In genomic region chr3:50550079-50550736, GRCh38 we compare ENCODE assay signal across 9 cellular contexts. TPM values are rescaled to one million over a fixed set of nuclear protein-coding genes. Genes with fewer than 3 reads are reported as not detected.
DNase-seq lines count a peak whose midpoint lies in the region; ATAC-seq and TF ChIP-seq lines count a peak whose summit lies in the region.
"Had no signal": no experiment of that assay in that cellular context is flagged by ENCODE, and none has a peak within 500 bp of the region (broad histone marks: within the 10 kb centered on the region; RNA-seq: fewer than 3 reads in every experiment).

No MANE protein-coding gene starts in this region.

- no peaks in the 10 kb centered on the region for H3K27me3 ChIP-seq in CD4-positive, alpha-beta T cell (ENCODE audit: control insufficient read depth, insufficient read depth, low read length)
- peaks cover 4% of the 10 kb centered on the region for H3K27me3 ChIP-seq in adrenal gland

- no peaks in the 10 kb centered on the region for H3K4me1 Mint-ChIP-seq in CD4-positive, alpha-beta T cell (ENCODE audit: low read depth)

- peak; percentile 83 for ATAC-seq in CD4-positive, alpha-beta T cell (ENCODE audit: poor library complexity)
- ATAC-seq in GM19023 (IDR thresholded peaks at IDR 0.05; ENCODE audit: unreplicated experiment) (no peak), HG03432 (IDR thresholded peaks at IDR 0.05; ENCODE audit: unreplicated experiment) (no peak)

- peak; percentile 37 to 67 (median 52) for DNase-seq in CD4-positive, alpha-beta T cell
- DNase-seq in HEK293T (ENCODE audit: extremely low spot score) = peak; percentile 79
- DNase-seq in SKM-1 treated with dmso at 0.1 percent for 144 hours (lab: John Stamatoyannopoulos, UW; ENCODE audit: unreplicated experiment) = peak; percentile 22
- DNase-seq in adrenal gland = peak; percentile 27 to 69 (median 49)
- peak; percentile 74 for DNase-seq in hepatic stellate cell (ENCODE audit: low spot score)
- peak in 3 of 4 experiments; percentile 45 to 51 (median 48) for DNase-seq in stimulated activated CD4-positive, alpha-beta T cell treated with anti-CD3 and anti-CD28 coated beads, Interleukin-1b, Interleukin-23, amount 100 ng/mL, for 24 hours (ENCODE audit: low read depth in 4 of 4, low spot score in 1 of 4)

- no peak for TF ChIP-seq POLR2A in adrenal gland (IDR thresholded peaks at IDR 0.05)

- H3K4me1 ChIP-seq in adrenal gland (replicated peaks in 1 of 2) = no peaks in the 10 kb centered on the region

- no peaks in the 10 kb centered on the region for H3K9me3 ChIP-seq in CD4-positive, alpha-beta T cell (ENCODE audit: control insufficient read depth, low read length)
- no peaks in the 10 kb centered on the region for H3K9me3 ChIP-seq in adrenal gland (replicated peaks in 1 of 3)

- POLR2A ChIA-PET in CD4-positive, alpha-beta T cell (lab: Charles Lee) = no interaction called here
- POLR2A ChIA-PET in HEK293T (lab: Yijun Ruan, JAX) = interaction anchor here (1.5 to 2.0 kb wide), 2 partner anchors 19 to 213 kb away, joined by 4 to 7 read pairs; partner anchors contain the start of gene HEMK1

- H3K27me3 Mint-ChIP-seq in CD4-positive, alpha-beta T cell = no peaks in the 10 kb centered on the region

- intact Hi-C loops in CD4-positive, alpha-beta T cell (cut with DNase I, micrococcal nuclease) = loop anchor here in 1 of 2 experiments (1.0 kb wide), 1 partner anchor 114 kb away; no protein-coding TSS in a partner anchor
- intact Hi-C loops in adrenal gland (cut with DNase I) = no loop called here

- H3K27ac ChIP-seq in CD4-positive, alpha-beta T cell (ENCODE audit: low read depth, low read length) = no peak overlapping the region
- H3K27ac ChIP-seq in adrenal gland = no peak overlapping the region

- no peak overlapping the region for H3K4me3 ChIP-seq in adrenal gland

- no peaks in the 10 kb centered on the region for H3K36me3 Mint-ChIP-seq in CD4-positive, alpha-beta T cell (ENCODE audit: low read depth)

- 40 to 50% (median 47%) methylated on average over 2 to 13 of the region's 13 CpGs for WGBS in adrenal gland, 4 donors

- H3K4me3 Mint-ChIP-seq in CD4-positive, alpha-beta T cell = no peak overlapping the region

- no peaks in the 10 kb centered on the region for H3K9me3 Mint-ChIP-seq in CD4-positive, alpha-beta T cell

- CTCF ChIA-PET in CD4-positive, alpha-beta T cell (lab: Charles Lee) = no interaction called here
- CTCF ChIA-PET in HEK293T (lab: Yijun Ruan, JAX) = interaction anchor here (0.7 to 3.0 kb wide), 7 partner anchors 8 to 179 kb away, joined by 3 to 10 read pairs (median 5); partner anchors contain the start of gene CISH

- peak; percentile 85 for TF ChIP-seq CTCF in CD4-positive, alpha-beta T cell (IDR thresholded peaks at IDR 0.05)
- peak; percentile 47 to 71 (median 61) for TF ChIP-seq CTCF in adrenal gland (IDR thresholded peaks at IDR 0.05)

- no peak overlapping the region for H3K27ac Mint-ChIP-seq in CD4-positive, alpha-beta T cell

- H3K36me3 ChIP-seq in adrenal gland (replicated peaks in 1 of 2) = no peaks in the 10 kb centered on the region

TF ChIP-seq in HEK293T, 16 proteins besides CTCF, POLR2A, EP300 and RAD21:
- TF ChIP-seq BHLHE40 (IDR thresholded peaks at IDR 0.05; ENCODE audit: borderline replicate concordance) (no peak), FOXA1 (IDR thresholded peaks at IDR 0.05) (no peak), PKNOX1 (IDR thresholded peaks at IDR 0.05) (no peak), SP1 (IDR thresholded peaks at IDR 0.05) (no peak), HDGF (IDR thresholded peaks at IDR 0.05; ENCODE audit: borderline replicate concordance) (no peak), CTBP1 (IDR thresholded peaks at IDR 0.05; ENCODE audit: borderline replicate concordance) (no peak), LEF1 (IDR thresholded peaks at IDR 0.05; ENCODE audit: borderline replicate concordance) (no peak)

RNA-seq across cellular contexts. Expression of gene C3orf18, which starts 17.3 kb away (rescaled TPM):
- 1 to 10 TPM; 3.9 to 5.2 TPM for total RNA-seq in CD4-positive, alpha-beta T cell
- 10 to 100 TPM; 10.6 to 44.3 (median 18.9) TPM for total RNA-seq in adrenal gland
- 1 to 10 TPM; 6.6 to 9.8 (median 9.0) TPM for polyA plus RNA-seq in adrenal gland

RNA-seq across cellular contexts. Expression of gene HEMK1, which starts 19.1 kb away (rescaled TPM):
- total RNA-seq in CD4-positive, alpha-beta T cell = 10 to 100 TPM; 12.4 to 14.6 TPM
- total RNA-seq in adrenal gland = 10 to 100 TPM in 7 of 8 donors, 1 to 10 TPM in 1; 9.1 to 38.2 (median 18.6) TPM
- 10 to 100 TPM in 2 of 3 donors, 1 to 10 TPM in 1; 9.3 to 46.4 (median 25.3) TPM for polyA plus RNA-seq in adrenal gland

RNA-seq across cellular contexts. Expression of gene CACNA2D2, which starts 46.8 kb away (rescaled TPM):
- total RNA-seq in CD4-positive, alpha-beta T cell = 1 to 10 TPM; 2.5 to 3.8 TPM
- total RNA-seq in adrenal gland = under 1 TPM; 0.09 to 0.88 (median 0.59) TPM
- polyA plus RNA-seq in adrenal gland = 1 to 10 TPM in 2 of 3 donors, under 1 TPM in 1; 0.59 to 2.0 (median 1.0) TPM
- total RNA-seq: LHCN-M2 had no signal

Comparison
In these comparisons a context has a peak if more than half of its experiments do, and no peak if none do; other contexts are left out.
1. DNase-seq: peak in every context shown above with its lines; median percentile 79 in HEK293T; 74 in hepatic stellate cell; 52 in CD4-positive, alpha-beta T cell; 49 in adrenal gland; 48 in stimulated activated CD4-positive, alpha-beta T cell treated with anti-CD3 and anti-CD28 coated beads, Interleukin-1b, Interleukin-23, amount 100 ng/mL, for 24 hours; 22 in SKM-1 treated with dmso at 0.1 percent for 144 hours.